In genomic region chr9:91082709-91083108, GRCh38 we compare ENCODE assay signal across 1 cellular context.
TF ChIP-seq lines count a peak whose summit lies in the region.

No MANE protein-coding gene starts in this region.

TF ChIP-seq in GM23338, 12 proteins besides CTCF, POLR2A, EP300 and RAD21 (continued from another document):
- TF ChIP-seq ETS1 (IDR thresholded peaks at IDR 0.05) (no peak), POLR2AphosphoS5 (IDR thresholded peaks at IDR 0.05; ENCODE audit: low read depth) (no peak), NANOG (IDR thresholded peaks at IDR 0.05; ENCODE audit: borderline replicate concordance) (no peak), STAT1 (IDR thresholded peaks at IDR 0.05; ENCODE audit: unreplicated experiment) (no peak)
